In the genomic region with DNA sequence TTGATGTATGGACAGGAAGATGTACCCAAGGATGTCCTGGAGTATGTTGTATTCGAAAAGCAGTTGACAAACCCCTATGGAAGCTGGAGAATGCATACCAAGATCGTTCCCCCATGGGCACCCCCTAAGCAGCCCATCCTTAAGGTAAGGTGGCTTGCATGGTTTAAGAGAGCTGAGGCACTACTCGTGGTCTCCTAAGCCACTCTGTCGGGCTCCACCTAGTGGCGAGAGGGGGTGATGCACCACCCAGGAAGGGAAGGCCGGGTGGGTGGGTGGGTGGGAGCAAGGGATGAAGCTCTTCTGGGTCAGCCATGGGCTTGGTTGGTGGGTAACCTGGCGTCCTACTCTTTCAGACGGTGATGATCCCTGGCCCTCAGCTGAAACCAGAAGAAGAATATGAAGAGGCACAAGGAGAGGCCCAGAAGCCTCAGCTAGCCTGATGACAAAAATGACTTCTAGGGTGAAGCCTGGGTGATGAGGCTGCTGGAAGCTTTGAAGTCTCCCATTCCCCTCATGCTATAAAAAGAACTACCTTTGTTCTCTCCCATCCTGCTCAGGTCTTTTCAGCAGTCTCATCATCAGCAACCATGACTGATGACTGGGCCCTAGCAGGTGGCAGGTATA, we compare ENCODE assay signal across 8 cellular contexts. TPM values are rescaled to one million over a fixed set of nuclear protein-coding genes. Genes with fewer than 3 reads are reported as not detected.
DNase-seq lines count a peak whose midpoint lies in the region; ATAC-seq and TF ChIP-seq lines count a peak whose summit lies in the region.

No MANE protein-coding gene starts in this region.

- in situ Hi-C loops in G401 (cut with HindIII; ENCODE audit: low sequenced_read_pairs) = no loop called here

- ATAC-seq in activated CD4-positive, CD25-positive, alpha-beta regulatory T cell treated with anti-CD3 and anti-CD28 coated beads, Interleukin-2, amount 50 U/mL, for 24 hours = peak; percentile 69 to 80
- ATAC-seq in GM19035 (IDR thresholded peaks at IDR 0.05; ENCODE audit: unreplicated experiment) = no peak

- no peak overlapping the region for H3K9ac ChIP-seq in liver (ENCODE audit: low read depth in 1 of 2, low read length in 2 of 2)

- TF ChIP-seq CTCF in liver (IDR thresholded peaks at IDR 0.05; ENCODE audit: low read depth, low read length, missing input control) = peak; percentile 49

- peaks cover 44% of the 10 kb centered on the region for H3K36me3 ChIP-seq in MG63
- H3K36me3 ChIP-seq in liver (ENCODE audit: control insufficient read depth in 4 of 4, insufficient read depth in 3 of 4, low read depth in 1 of 4, low read length in 3 of 4) = peaks cover 3 to 32% (median 10%) of the 10 kb centered on the region in 4 donors

- TF ChIP-seq RAD21 in liver (IDR thresholded peaks at IDR 0.05) = peak in 1 of 2 donors; percentile 65

- no peaks in the 10 kb centered on the region for H3K27me3 ChIP-seq in MG63
- no peaks in the 10 kb centered on the region for H3K27me3 ChIP-seq in liver (ENCODE audit: control insufficient read depth in 4 of 4, insufficient read depth in 4 of 4, low read length in 3 of 4)

- WGBS in liver = 27% methylated on average over 8 of the region's 8 CpGs

- H3K9me3 ChIP-seq in MG63 = no peaks in the 10 kb centered on the region
- no peaks in the 10 kb centered on the region for H3K9me3 ChIP-seq in liver (ENCODE audit: control insufficient read depth in 4 of 4, low read length in 3 of 4)

- H3K27ac ChIP-seq in caudate nucleus (ENCODE audit: low read depth, low read length) (no peak overlapping the region), liver (ENCODE audit: low read depth in 1 of 2, low read length in 2 of 2) (no peak overlapping the region)

- DNase-seq in G401 (ENCODE audit: low spot score) (peak; percentile 60), MG63 (peak; percentile 51), caudate nucleus (lab: John Stamatoyannopoulos, UW) (peak in 32 of 61 donors; percentile 10 to 76 (median 32)), pons (ENCODE audit: low spot score) (no peak)
- peak; percentile 60 for DNase-seq in stimulated activated CD8-positive, alpha-beta memory T cell treated with anti-CD3 and anti-CD28 coated beads, Interleukin-15, amount 100 ng/mL, for 1 hour (ENCODE audit: low read depth)

- no peaks in the 10 kb centered on the region for H3K4me1 ChIP-seq in liver (ENCODE audit: control insufficient read depth in 4 of 4, insufficient read depth in 4 of 4, low read length in 3 of 4)

- H3K4me3 ChIP-seq in MG63 (no peak overlapping the region), liver (ENCODE audit: low read depth in 1 of 3, low read length in 3 of 3) (no peak overlapping the region)

TF ChIP-seq in liver, 16 proteins besides CTCF, POLR2A, EP300 and RAD21:
- TF ChIP-seq, protein P1, sequence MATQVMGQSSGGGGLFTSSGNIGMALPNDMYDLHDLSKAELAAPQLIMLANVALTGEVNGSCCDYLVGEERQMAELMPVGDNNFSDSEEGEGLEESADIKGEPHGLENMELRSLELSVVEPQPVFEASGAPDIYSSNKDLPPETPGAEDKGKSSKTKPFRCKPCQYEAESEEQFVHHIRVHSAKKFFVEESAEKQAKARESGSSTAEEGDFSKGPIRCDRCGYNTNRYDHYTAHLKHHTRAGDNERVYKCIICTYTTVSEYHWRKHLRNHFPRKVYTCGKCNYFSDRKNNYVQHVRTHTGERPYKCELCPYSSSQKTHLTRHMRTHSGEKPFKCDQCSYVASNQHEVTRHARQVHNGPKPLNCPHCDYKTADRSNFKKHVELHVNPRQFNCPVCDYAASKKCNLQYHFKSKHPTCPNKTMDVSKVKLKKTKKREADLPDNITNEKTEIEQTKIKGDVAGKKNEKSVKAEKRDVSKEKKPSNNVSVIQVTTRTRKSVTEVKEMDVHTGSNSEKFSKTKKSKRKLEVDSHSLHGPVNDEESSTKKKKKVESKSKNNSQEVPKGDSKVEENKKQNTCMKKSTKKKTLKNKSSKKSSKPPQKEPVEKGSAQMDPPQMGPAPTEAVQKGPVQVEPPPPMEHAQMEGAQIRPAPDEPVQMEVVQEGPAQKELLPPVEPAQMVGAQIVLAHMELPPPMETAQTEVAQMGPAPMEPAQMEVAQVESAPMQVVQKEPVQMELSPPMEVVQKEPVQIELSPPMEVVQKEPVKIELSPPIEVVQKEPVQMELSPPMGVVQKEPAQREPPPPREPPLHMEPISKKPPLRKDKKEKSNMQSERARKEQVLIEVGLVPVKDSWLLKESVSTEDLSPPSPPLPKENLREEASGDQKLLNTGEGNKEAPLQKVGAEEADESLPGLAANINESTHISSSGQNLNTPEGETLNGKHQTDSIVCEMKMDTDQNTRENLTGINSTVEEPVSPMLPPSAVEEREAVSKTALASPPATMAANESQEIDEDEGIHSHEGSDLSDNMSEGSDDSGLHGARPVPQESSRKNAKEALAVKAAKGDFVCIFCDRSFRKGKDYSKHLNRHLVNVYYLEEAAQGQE (IDR thresholded peaks at IDR 0.05) = no peak
- TF ChIP-seq JUND (IDR thresholded peaks at IDR 0.05) = no peak
- no peak for TF ChIP-seq MAX (IDR thresholded peaks at IDR 0.05)
- TF ChIP-seq NR2F2 (IDR thresholded peaks at IDR 0.05) = no peak
- no peak for TF ChIP-seq SP1 (IDR thresholded peaks at IDR 0.05)
- no peak for TF ChIP-seq GABPA (IDR thresholded peaks at IDR 0.05 in 1 of 2, conservative IDR thresholded peaks at IDR 0.05 in 1 of 2)
TF ChIP-seq in liver: peak in this region for 0.

RNA-seq across cellular contexts. Expression of gene GPR179, which starts 21.5 kb away (rescaled TPM):
- not detected in 2 replicates for total RNA-seq in G401 (2014; rRNA removed; shearing (Covaris generic))
- total RNA-seq in MG63 (2014; rRNA removed; shearing (Covaris generic); ENCODE audit: low replicate concordance) = not detected in 2 replicates
- total RNA-seq in liver = under 1 TPM; under 0.01 to 0.05 TPM
- under 1 TPM in 1 of 2 donors, not detected in 1; 0.01 TPM for polyA plus RNA-seq in liver

RNA-seq across cellular contexts. Expression of gene MRPL45, which starts 25.3 kb away (rescaled TPM):
- 81.2 and 90.6 TPM in 2 replicates for total RNA-seq in G401 (2014; rRNA removed; shearing (Covaris generic))
- 82.3 and 87.4 TPM in 2 replicates for total RNA-seq in MG63 (2014; rRNA removed; shearing (Covaris generic); ENCODE audit: low replicate concordance)
- total RNA-seq in liver = 10 to 100 TPM; 16.9 to 19.5 TPM
- polyA plus RNA-seq in liver = 10 to 100 TPM; 18.5 to 22.2 TPM

RNA-seq across cellular contexts. Expression of gene SOCS7, which starts 29.4 kb away (rescaled TPM):
- 12.7 and 14.9 TPM in 2 replicates for total RNA-seq in G401 (2014; rRNA removed; shearing (Covaris generic))
- total RNA-seq in MG63 (2014; rRNA removed; shearing (Covaris generic); ENCODE audit: low replicate concordance) = 13.6 and 17.4 TPM in 2 replicates
- 10 to 100 TPM in 1 of 2 donors, 1 to 10 TPM in 1; 3.6 to 11.0 TPM for total RNA-seq in liver
- polyA plus RNA-seq in liver = 1 to 10 TPM in 1 of 2 donors, under 1 TPM in 1; 0.74 to 2.2 TPM
